ENCODE assay signal across 15 cellular contexts in the genomic region with DNA sequence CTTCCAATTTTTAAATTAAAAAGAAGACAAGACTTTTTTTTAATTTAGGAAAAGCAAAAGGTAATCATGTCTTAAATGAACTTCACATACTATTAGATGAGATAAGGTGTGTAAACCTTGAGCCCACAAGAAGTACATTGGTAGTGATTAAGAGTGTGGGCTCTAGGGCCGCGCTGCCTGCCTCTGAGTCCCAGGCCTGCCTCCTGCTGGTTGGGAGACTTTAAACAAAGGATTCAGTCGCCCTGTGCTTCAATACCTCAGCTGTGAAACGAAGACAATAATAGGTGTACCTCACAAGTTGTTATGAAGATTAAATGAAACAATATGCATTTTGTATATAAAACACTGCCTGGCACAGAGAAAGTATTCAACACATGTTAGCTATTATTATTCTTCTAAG.
DNase-seq lines count a peak whose midpoint lies in the region; ATAC-seq and TF ChIP-seq lines count a peak whose summit lies in the region.
"Had no signal": no experiment of that assay in that cellular context is flagged by ENCODE, and none has a peak within 500 bp of the region (broad histone marks: within the 10 kb centered on the region; RNA-seq: fewer than 3 reads in every experiment).

No MANE protein-coding gene starts in this region.

- H3K27me3 ChIP-seq in GM06990 (replicated peaks; ENCODE audit: control insufficient read depth, insufficient read depth, low read length) (no peaks in the 10 kb centered on the region), OCI-LY3 (ENCODE audit: low read depth, low read length) (no peaks in the 10 kb centered on the region), esophagus muscularis mucosa (no peaks in the 10 kb centered on the region), skeletal muscle satellite cell (ENCODE audit: control insufficient read depth, insufficient read depth, low read length) (no peaks in the 10 kb centered on the region)
- H3K27me3 ChIP-seq: heart right ventricle had no signal

- H2AFZ ChIP-seq in OCI-LY3 (ENCODE audit: low read depth, low read length), result no peak overlapping the region

- H3K4me2 ChIP-seq in OCI-LY3 (ENCODE audit: low read length) (no peak overlapping the region), skeletal muscle satellite cell (ENCODE audit: low read length) (no peak overlapping the region)

- TF ChIP-seq POLR2A in esophagus muscularis mucosa (IDR thresholded peaks at IDR 0.05; ENCODE audit: low read depth), result no peak

- H3K9me3 ChIP-seq in OCI-LY3 (ENCODE audit: insufficient read depth, low read length) (no peaks in the 10 kb centered on the region), esophagus muscularis mucosa (no peaks in the 10 kb centered on the region), skeletal muscle satellite cell (replicated peaks; ENCODE audit: low read length) (no peaks in the 10 kb centered on the region)
- H3K9me3 ChIP-seq: heart right ventricle had no signal

- H3K4me3 ChIP-seq in GM06990 (replicated peaks; ENCODE audit: low read depth, low read length) (no peak overlapping the region), OCI-LY3 (ENCODE audit: low read length) (no peak overlapping the region), esophagus muscularis mucosa (no peak overlapping the region), skeletal muscle satellite cell (ENCODE audit: low read length) (no peak overlapping the region)
- H3K4me3 ChIP-seq: heart right ventricle had no signal

- H3K36me3 ChIP-seq in GM06990 (ENCODE audit: control insufficient read depth, insufficient read depth, low read length), result no peaks in the 10 kb centered on the region
- H3K36me3 ChIP-seq in OCI-LY3 (replicated peaks; ENCODE audit: low read depth, low read length), result no peaks in the 10 kb centered on the region
- H3K36me3 ChIP-seq in esophagus muscularis mucosa, result peaks cover 0 to 6% (median 2%) of the 10 kb centered on the region in 4 donors
- no peaks in the 10 kb centered on the region for H3K36me3 ChIP-seq in skeletal muscle satellite cell (ENCODE audit: insufficient read depth, low read length)

- ATAC-seq in HG02588 (IDR thresholded peaks at IDR 0.05; ENCODE audit: unreplicated experiment) (no peak), HG03108 (IDR thresholded peaks at IDR 0.05; ENCODE audit: unreplicated experiment) (no peak), HG02870 (IDR thresholded peaks at IDR 0.05; ENCODE audit: unreplicated experiment) (no peak)
- ATAC-seq in activated CD4-positive, CD25-positive, alpha-beta regulatory T cell treated with anti-CD3 and anti-CD28 coated beads, Interleukin-2, amount 50 U/mL, for 24 hours, result no peak

- TF ChIP-seq CTCF in GM06990 (IDR thresholded peaks at IDR 0.05; ENCODE audit: insufficient read depth, low read length, poor library complexity, severe bottlenecking) (peak; percentile 15), OCI-LY3 (IDR thresholded peaks at IDR 0.05; ENCODE audit: low read depth, low read length) (peak; percentile 12; the same call in 1 of the 2 replicates), esophagus muscularis mucosa (IDR thresholded peaks at IDR 0.05) (peak; percentile 32 to 51 (median 45))

- no peaks in the 10 kb centered on the region for H3K79me2 ChIP-seq in OCI-LY3 (ENCODE audit: low read length)

- no peaks in the 10 kb centered on the region for H4K20me1 ChIP-seq in OCI-LY3 (ENCODE audit: insufficient read depth, low read length)

- peaks cover 57% of the 10 kb centered on the region for H3K4me1 ChIP-seq in OCI-LY3 (ENCODE audit: low read length)
- peaks cover 59 to 100% (median 92%) of the 10 kb centered on the region in 4 donors for H3K4me1 ChIP-seq in esophagus muscularis mucosa
- H3K4me1 ChIP-seq in skeletal muscle satellite cell (ENCODE audit: control insufficient read depth, insufficient read depth, low read length), result peaks cover 62% of the 10 kb centered on the region

- intact Hi-C loops in esophagus muscularis mucosa (cut with DNase I), result loop anchor here (2.0 to 5.0 kb wide), 4 partner anchors 57 to 277 kb away; a partner anchor contains a TSS

- no peak for DNase-seq in GM06990 (ENCODE audit: extremely low read depth, insufficient read length)
- no peak for DNase-seq in esophagus muscularis mucosa (ENCODE audit: extremely low spot score)
- DNase-seq: caudate nucleus; DMS153; HCEC 1CT; heart right ventricle; NCI-H2029; stimulated activated CD4-positive, alpha-beta T cell treated with anti-CD3 and anti-CD28 coated beads, Interleukin-4, amount 100 ng/mL, for 24 hours; trophoblast cell had no signal

- WGBS in esophagus muscularis mucosa, result 54% methylated on average over 4 of the region's 4 CpGs

- TF ChIP-seq EP300 in esophagus muscularis mucosa (IDR thresholded peaks at IDR 0.05), result no peak

- H3K9ac ChIP-seq in OCI-LY3 (ENCODE audit: low read length), result no peak overlapping the region
- H3K9ac ChIP-seq in skeletal muscle satellite cell (ENCODE audit: low read depth, low read length), result peak overlapping the region; percentile 80

- peak overlapping the region; percentile 93; the same call in 1 of the 2 replicates for H3K27ac ChIP-seq in OCI-LY3 (ENCODE audit: low read length)
- peak overlapping the region; percentile 91 to 98 (median 94) for H3K27ac ChIP-seq in esophagus muscularis mucosa (replicated peaks in 1 of 4)
